16 cellular contexts compared by ENCODE assay signal in genomic region chr2:60957224-60957623, GRCh38.
"Had no signal": no experiment of that assay in that cellular context is flagged by ENCODE, and none has a peak within 500 bp of the region (broad histone marks: within the 10 kb centered on the region; RNA-seq: fewer than 3 reads in every experiment).

No MANE protein-coding gene starts in this region.

- H3K27me3 Mint-ChIP-seq: activated CD4-positive, alpha-beta T cell treated with anti-CD3 and anti-CD28 coated beads, Interleukin-2, amount 10 ng/mL, durations not matched to agents 7 days and 5 days; activated naive CD8-positive, alpha-beta T cell treated with anti-CD3 and anti-CD28 coated beads, Interleukin-2, amount 10 ng/mL, durations not matched to agents 7 days and 5 days; brain; central memory CD8-positive, alpha-beta T cell; naive thymus-derived CD4-positive, alpha-beta T cell had no signal

- H3K9me3 Mint-ChIP-seq: activated CD4-positive, alpha-beta T cell treated with anti-CD3 and anti-CD28 coated beads, Interleukin-2, amount 10 ng/mL, durations not matched to agents 7 days and 5 days; activated naive CD8-positive, alpha-beta T cell treated with anti-CD3 and anti-CD28 coated beads, Interleukin-2, amount 10 ng/mL, durations not matched to agents 7 days and 5 days; activated T-cell treated with anti-CD3 and anti-CD28 coated beads, Interleukin-2, amount 50 U/mL, for 72 hours; brain; central memory CD8-positive, alpha-beta T cell; naive thymus-derived CD4-positive, alpha-beta T cell; T-helper 2 cell treated with Interferon-gamma antibody and Interleukin-4, amounts not matched to agents 5 μg/mL and 100 μg/mL, for 36 hours had no signal

- H3K27me3 ChIP-seq: neutrophil had no signal

- H3K4me1 Mint-ChIP-seq: activated CD4-positive, alpha-beta T cell treated with anti-CD3 and anti-CD28 coated beads, Interleukin-2, amount 10 ng/mL, durations not matched to agents 7 days and 5 days; brain; naive thymus-derived CD4-positive, alpha-beta T cell had no signal

- ATAC-seq: naive thymus-derived CD4-positive, alpha-beta T cell had no signal

- DNase-seq: activated CD4-positive, alpha-beta T cell treated with anti-CD3 and anti-CD28 coated beads, Interleukin-2, amount 10 ng/mL, durations not matched to agents 7 days and 5 days; activated CD4-positive, CD25-positive, alpha-beta regulatory T cell; activated CD8-positive, alpha-beta memory T cell treated with anti-CD3 and anti-CD28 coated beads, Interleukin-2, amount 50 U/mL, for 48 hours; activated gamma-delta T cell treated with Interleukin-2 at 50 U/mL for 16 hours; activated naive CD8-positive, alpha-beta T cell treated with anti-CD3 and anti-CD28 coated beads, Interleukin-2, amount 10 ng/mL, durations not matched to agents 7 days and 5 days; activated T-cell treated with anti-CD3 and anti-CD28 coated beads, Interleukin-2, amount 50 U/mL, for 72 hours; naive thymus-derived CD4-positive, alpha-beta T cell; stimulated activated CD4-positive, alpha-beta T cell treated with anti-CD3 and anti-CD28 coated beads, Interleukin-2, amount 100 ng/mL, for 48 hours; stimulated activated naive CD4-positive, alpha-beta T cell; trophoblast cell had no signal

- H3K27ac ChIP-seq: coronary artery, neutrophil had no signal

- H3K4me3 ChIP-seq: coronary artery, lung had no signal

- H3K27ac Mint-ChIP-seq: activated CD4-positive, alpha-beta T cell treated with anti-CD3 and anti-CD28 coated beads, Interleukin-2, amount 10 ng/mL, durations not matched to agents 7 days and 5 days; activated naive CD8-positive, alpha-beta T cell treated with anti-CD3 and anti-CD28 coated beads, Interleukin-2, amount 10 ng/mL, durations not matched to agents 7 days and 5 days; activated T-cell treated with anti-CD3 and anti-CD28 coated beads, Interleukin-2, amount 50 U/mL, for 72 hours; naive thymus-derived CD4-positive, alpha-beta T cell; T-helper 2 cell treated with Interferon-gamma antibody and Interleukin-4, amounts not matched to agents 5 μg/mL and 100 μg/mL, for 36 hours had no signal

- H3K9me3 ChIP-seq: neutrophil had no signal

- H3K4me3 Mint-ChIP-seq: activated CD4-positive, alpha-beta T cell treated with anti-CD3 and anti-CD28 coated beads, Interleukin-2, amount 10 ng/mL, durations not matched to agents 7 days and 5 days; activated naive CD8-positive, alpha-beta T cell treated with anti-CD3 and anti-CD28 coated beads, Interleukin-2, amount 10 ng/mL, durations not matched to agents 7 days and 5 days; activated T-cell treated with anti-CD3 and anti-CD28 coated beads, Interleukin-2, amount 50 U/mL, for 72 hours; brain; central memory CD8-positive, alpha-beta T cell; naive thymus-derived CD4-positive, alpha-beta T cell; T-helper 2 cell treated with Interferon-gamma antibody and Interleukin-4, amounts not matched to agents 5 μg/mL and 100 μg/mL, for 36 hours had no signal
